Comparison of ENCODE assay signal across 8 cellular contexts in the genomic region with DNA sequence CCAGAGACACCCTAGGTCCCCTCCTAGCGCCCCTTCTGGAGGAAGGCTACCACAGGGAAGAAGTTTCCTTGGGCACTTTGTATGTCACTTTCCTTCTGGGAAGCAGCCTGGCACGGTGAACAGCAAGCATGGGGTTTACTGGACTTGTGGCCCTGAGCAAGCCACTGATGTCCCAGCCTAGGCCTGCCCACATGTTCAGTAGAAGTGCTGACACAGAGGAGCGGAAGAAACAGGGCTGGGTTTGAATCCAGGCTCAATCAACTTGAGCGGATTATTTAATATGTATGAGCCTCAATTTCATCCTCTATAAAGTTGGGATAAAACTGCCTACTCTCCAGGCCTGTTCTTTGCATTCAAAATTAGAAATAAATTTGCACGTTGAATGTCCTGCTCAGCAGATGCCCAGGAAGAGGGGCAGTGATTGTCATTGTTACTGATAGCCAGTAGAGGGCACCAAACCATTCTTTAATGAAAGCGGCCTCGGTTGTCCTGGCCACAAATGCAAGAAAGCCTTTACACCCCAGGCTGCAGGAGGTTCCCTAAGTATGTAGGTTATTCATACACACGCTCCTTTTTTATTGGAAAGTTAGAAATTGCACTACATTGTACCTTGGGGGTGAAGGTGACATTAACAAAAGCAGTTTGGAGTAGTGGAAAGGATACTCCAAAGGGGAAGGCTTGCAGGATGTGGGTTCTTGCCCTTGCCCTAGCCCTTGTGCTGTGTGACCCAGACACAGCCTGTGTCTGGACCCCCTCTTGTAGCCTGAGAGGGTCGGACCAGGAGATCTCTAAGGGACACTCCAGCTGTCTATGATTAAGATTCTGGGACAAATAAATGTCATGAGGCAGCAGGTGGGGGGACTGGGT. TPM values are rescaled to one million over a fixed set of nuclear protein-coding genes. Genes with fewer than 3 reads are reported as not detected.
DNase-seq lines count a peak whose midpoint lies in the region; ATAC-seq and TF ChIP-seq lines count a peak whose summit lies in the region.

No MANE protein-coding gene starts in this region.

- no peaks in the 10 kb centered on the region for H4K20me1 ChIP-seq in fibroblast of lung (ENCODE audit: control insufficient read depth, extremely low read depth, insufficient read depth, low read length)

- H3K4me2 ChIP-seq in fibroblast of lung (ENCODE audit: extremely low read depth, insufficient read depth, low read length) = no peak overlapping the region

- H3K4me3 Mint-ChIP-seq in nephron = no peak overlapping the region

- no peak overlapping the region for H3K27ac ChIP-seq in fibroblast of lung (ENCODE audit: insufficient read depth, low read length)

- TF ChIP-seq CTCF in fibroblast of lung (conservative IDR thresholded peaks at IDR 0.05 in 1 of 2, IDR thresholded peaks at IDR 0.05 in 1 of 2; ENCODE audit: low read depth in 1 of 2, low read length in 2 of 2) (peak; percentile 75 to 86), nephron (IDR thresholded peaks at IDR 0.05; ENCODE audit: unreplicated experiment in 3 of 3) (peak; percentile 85 to 89 (median 85))

- no peak overlapping the region for H2AFZ ChIP-seq in fibroblast of lung (ENCODE audit: low read length)

- H3K9ac ChIP-seq in fibroblast of lung (ENCODE audit: insufficient read depth, low read length) = no peak overlapping the region

- no peaks in the 10 kb centered on the region for H3K79me2 ChIP-seq in fibroblast of lung (ENCODE audit: control insufficient read depth, insufficient read depth, low read length)

- no peaks in the 10 kb centered on the region for H3K9me3 Mint-ChIP-seq in nephron

- H3K4me1 Mint-ChIP-seq in nephron = no peaks in the 10 kb centered on the region

- TF ChIP-seq POLR2A in GM18505 (IDR thresholded peaks at IDR 0.05; ENCODE audit: borderline replicate concordance, extremely low read depth, insufficient read depth, insufficient read length) = no peak

- H3K27me3 ChIP-seq in fibroblast of lung (ENCODE audit: control insufficient read depth, insufficient read depth, low read length) = peaks cover 2% of the 10 kb centered on the region

- H3K36me3 Mint-ChIP-seq in nephron (ENCODE audit: low read depth) = no peaks in the 10 kb centered on the region

- no peaks in the 10 kb centered on the region for H3K36me3 ChIP-seq in fibroblast of lung (ENCODE audit: control insufficient read depth, insufficient read depth, low read length)

- no peak overlapping the region for H3K4me3 ChIP-seq in fibroblast of lung (replicated peaks in 1 of 4; ENCODE audit: control extremely low read depth in 1 of 4, insufficient read depth in 1 of 4, low read depth in 3 of 4, low read length in 4 of 4)

- peak; percentile 79 for DNase-seq in AG08396 (ENCODE audit: low spot score)
- peak; percentile 49 for DNase-seq in HuH-7.5 (ENCODE audit: low spot score)
- DNase-seq in NOMO-1 treated with DMSO at 0.1 percent for 48 hours (lab: John Stamatoyannopoulos, UW; ENCODE audit: unreplicated experiment) = peak; percentile 64
- DNase-seq in activated T-cell treated with anti-CD3 and anti-CD28 coated beads for 48 hours (ENCODE audit: low read depth) = peak; percentile 11
- peak; percentile 49 to 76 for DNase-seq in fibroblast of lung (ENCODE audit: low read depth in 2 of 2)

- H3K4me1 ChIP-seq in fibroblast of lung (ENCODE audit: control insufficient read depth, extremely low read depth, insufficient read depth, low read length) = peaks cover 3% of the 10 kb centered on the region

- ATAC-seq in GM18505 (IDR thresholded peaks at IDR 0.05; ENCODE audit: unreplicated experiment) (peak; percentile 62), HG03469 (IDR thresholded peaks at IDR 0.05; ENCODE audit: unreplicated experiment) (no peak)

- H3K27me3 Mint-ChIP-seq in nephron (ENCODE audit: low read depth) = peaks cover 64% of the 10 kb centered on the region

- peak overlapping the region in 1 of 3 experiments; percentile 79 for H3K27ac Mint-ChIP-seq in nephron

- H3K9me3 ChIP-seq in fibroblast of lung (ENCODE audit: control insufficient read depth, insufficient read depth, low read depth, low read length) = no peaks in the 10 kb centered on the region

RNA-seq across cellular contexts. Expression of gene XPA, which starts 13.4 kb away (rescaled TPM):
- 6.4 and 9.7 TPM in 2 replicates for total RNA-seq in fibroblast of lung
- 4.2 and 6.1 TPM in 2 replicates for polyA plus RNA-seq in fibroblast of lung
- polyA plus RNA-seq in fibroblast of lung (2012) = 10.4 and 14.5 TPM in 2 replicates
- not detected in 2 replicates for polyA minus RNA-seq in fibroblast of lung (ENCODE audit: low replicate concordance)

Comparison
In these comparisons a context has a peak if more than half of its experiments do, and no peak if none do; other contexts are left out.
1. DNase-seq: peak in every context shown above with its lines; median percentile 79 in AG08396; 64 in NOMO-1 treated with DMSO at 0.1 percent for 48 hours; 62 in fibroblast of lung; 49 in HuH-7.5; 11 in activated T-cell treated with anti-CD3 and anti-CD28 coated beads for 48 hours.